In the genomic region with DNA sequence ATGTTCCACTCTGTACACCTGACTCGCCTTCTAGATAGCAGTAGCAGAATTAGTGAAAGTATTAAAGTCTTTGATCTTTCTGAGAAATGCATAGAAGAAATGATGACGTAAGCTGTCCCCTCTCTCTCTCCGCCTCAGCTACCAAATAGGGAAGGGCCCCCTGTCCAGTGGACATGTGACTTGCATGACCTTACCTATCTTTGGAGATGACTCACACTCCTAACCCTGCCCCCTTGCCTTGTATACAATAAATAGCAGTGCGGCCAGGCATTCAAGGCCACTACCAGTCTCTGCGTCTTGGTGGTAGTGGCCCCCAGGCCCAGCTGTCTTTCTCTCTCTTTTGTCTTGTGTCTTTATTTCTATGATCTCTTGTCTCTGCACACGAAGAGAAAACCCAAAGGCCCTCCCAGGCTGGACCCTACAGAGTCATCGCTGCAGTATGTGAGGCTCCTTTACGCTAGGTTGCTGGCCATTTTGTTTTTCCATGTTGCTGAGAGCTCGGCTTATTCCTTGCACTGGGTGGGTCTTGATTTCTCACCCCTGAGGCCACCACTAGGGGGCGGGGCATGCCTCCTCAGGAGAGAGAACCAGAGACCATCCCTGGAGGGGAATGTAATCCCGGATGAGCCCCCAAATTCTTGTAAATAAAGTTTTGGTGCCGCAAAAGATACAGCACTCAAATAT, we compare ENCODE assay signal across 10 cellular contexts. TPM values are rescaled to one million over a fixed set of nuclear protein-coding genes. Genes with fewer than 3 reads are reported as not detected.
DNase-seq lines count a peak whose midpoint lies in the region; ATAC-seq, FAIRE-seq and TF ChIP-seq lines count a peak whose summit lies in the region.
"Had no signal": no experiment of that assay in that cellular context is flagged by ENCODE, and none has a peak within 500 bp of the region (broad histone marks: within the 10 kb centered on the region; RNA-seq: fewer than 3 reads in every experiment).

No MANE protein-coding gene starts in this region.

- in situ Hi-C loops in GM13977 (cut with MboI; ENCODE audit: low pct_unique_long_range_greater_than_20kb, low sequenced_read_pairs, unreplicated experiment) = no loop called here

- no peak for ATAC-seq in GM21360 (IDR thresholded peaks at IDR 0.05; ENCODE audit: unreplicated experiment)
- ATAC-seq: stimulated activated naive CD8-positive, alpha-beta T cell treated with anti-CD3 and anti-CD28 coated beads, Interleukin-15, amount 100 ng/mL, for 72 hours had no signal

- peaks cover 23% of the 10 kb centered on the region for H3K4me1 ChIP-seq in iPS-15b (ENCODE audit: control insufficient read depth, insufficient read depth, low read length)

- intact Hi-C loops in lower leg skin (cut with DNase I; ENCODE audit: low total_unique reads) = no loop called here

- TF ChIP-seq POLR2A in lower leg skin (IDR thresholded peaks at IDR 0.05) (no peak), GM12892 (IDR thresholded peaks at IDR 0.05; ENCODE audit: low read depth, low read length) (no peak)

- DNase-seq in COLO668 (lab: John Stamatoyannopoulos, UW; ENCODE audit: unreplicated experiment) = peak; percentile 49
- no peak for DNase-seq in GM13977 (ENCODE audit: low spot score)
- DNase-seq in RPMI7951 (ENCODE audit: low read depth) = peak; percentile 38
- DNase-seq in lower leg skin (ENCODE audit: low spot score in 2 of 2) = no peak
- no peak for DNase-seq in GM12892 (ENCODE audit: insufficient read length)
- DNase-seq in HPDE6-E6E7 (ENCODE audit: extremely low spot score) = no peak
- DNase-seq: SIG-M5 had no signal

- WGBS in lower leg skin, 2 donors = 85% methylated on average over 12 of the region's 12 CpGs

- no peaks in the 10 kb centered on the region for H3K9me3 ChIP-seq in iPS-15b (ENCODE audit: control insufficient read depth, insufficient read depth, low read length)

- H3K27me3 ChIP-seq in iPS-15b (ENCODE audit: control insufficient read depth, insufficient read depth, low read length) = no peaks in the 10 kb centered on the region

- TF ChIP-seq CTCF in GM13977 (IDR thresholded peaks at IDR 0.05; ENCODE audit: extremely low read depth, insufficient read depth, missing control alignments) = peak; percentile 36
- no peak for TF ChIP-seq CTCF in lower leg skin (IDR thresholded peaks at IDR 0.05)

- H3K4me3 ChIP-seq in iPS-15b (ENCODE audit: low read depth, low read length) = peak overlapping the region; percentile 13
- H3K4me3 ChIP-seq in lower leg skin (ENCODE audit: low read depth, poor library complexity, severe bottlenecking) = no peak overlapping the region

- FAIRE-seq in GM12892 (lab: Jason Lieb, UNC) = no peak

- no peak overlapping the region for H3K9ac ChIP-seq in iPS-15b (ENCODE audit: low read depth, low read length)

- H3K36me3 ChIP-seq in iPS-15b (ENCODE audit: control insufficient read depth, insufficient read depth, low read length) = no peaks in the 10 kb centered on the region

RNA-seq across cellular contexts. Expression of a gene that starts 16.0 kb away (rescaled TPM):
- under 0.01 TPM in 1 of 2 replicates, not detected in the other for total RNA-seq in RPMI7951 (2014; rRNA removed; shearing (Covaris generic))
- under 1 TPM in 1 of 4 donors, not detected in 3; 0.02 TPM for total RNA-seq in lower leg skin
- polyA plus RNA-seq in GM12892 (2012; ENCODE audit: missing spikeins) = 0.04 TPM

RNA-seq across cellular contexts. Expression of a gene that starts 54.7 kb away (rescaled TPM):
- 45.1 and 52.7 TPM in 2 replicates for total RNA-seq in RPMI7951 (2014; rRNA removed; shearing (Covaris generic))
- 100 to 1,000 TPM in 3 of 4 donors, 10 to 100 TPM in 1; 72.5 to 147 (median 105) TPM for total RNA-seq in lower leg skin
- polyA plus RNA-seq in GM12892 (2012; ENCODE audit: missing spikeins) = 25.0 TPM

Comparison
In these comparisons a context has a peak if more than half of its experiments do, and no peak if none do; other contexts are left out.
1. DNase-seq: peak in COLO668 (single experiment) and RPMI7951 (single experiment); none in GM13977 (single experiment), lower leg skin (0 of 2), GM12892 (single experiment) and HPDE6-E6E7 (single experiment).